In genomic region chr2:197705912-197706838, GRCh38 we compare ENCODE assay signal across 9 cellular contexts. TPM values are rescaled to one million over a fixed set of nuclear protein-coding genes. Genes with fewer than 3 reads are reported as not detected.
A peak's percentile ranks its signal among the peaks of the same experiment; 100 is the strongest.
DNase-seq lines count a peak whose midpoint lies in the region; ATAC-seq, FAIRE-seq and TF ChIP-seq lines count a peak whose summit lies in the region.
"Had no signal": no experiment of that assay in that cellular context is flagged by ENCODE, and none has a peak within 500 bp of the region (broad histone marks: within the 10 kb centered on the region; RNA-seq: fewer than 3 reads in every experiment).

No MANE protein-coding gene starts in this region.

- H3K27ac ChIP-seq in Panc1 (ENCODE audit: low read length) (peak overlapping the region; percentile 81), coronary artery (peak overlapping the region in 1 of 2 donors; percentile 71), thoracic aorta (peak overlapping the region; percentile 22 to 60)

- H3K4me3 ChIP-seq in Panc1 (ENCODE audit: low read depth in 2 of 2, low read length in 2 of 2) (peak overlapping the region; percentile 76 to 94), coronary artery (peak overlapping the region; percentile 79), thoracic aorta (peak overlapping the region; percentile 79)

- BruUV-seq in Panc1 (replicated peaks; lab: Mats Ljungman, UMichigan), result no TSS peak

- CTCF ChIA-PET in Panc1 (lab: Charles Lee), result interaction anchor here (0.6 kb wide), 2 partner anchors 96 to 175 kb away, joined by 3 to 5 read pairs; no protein-coding TSS in a partner anchor

- H3K27me3 ChIP-seq in Panc1 (ENCODE audit: control insufficient read depth, insufficient read depth, low read length), result no peaks in the 10 kb centered on the region
- H3K27me3 ChIP-seq in thoracic aorta (replicated peaks; ENCODE audit: insufficient read depth), result no peaks in the 10 kb centered on the region

- H3K4me1 ChIP-seq in Panc1 (ENCODE audit: control insufficient read depth, insufficient read depth, low read length) (peaks cover 15% of the 10 kb centered on the region), thoracic aorta (ENCODE audit: control insufficient read depth in 1 of 2, low read depth in 2 of 2) (peaks cover 27 to 32% of the 10 kb centered on the region in 2 donors)

- no peak for TF ChIP-seq POLR2A in H54 (IDR thresholded peaks at IDR 0.05; ENCODE audit: low read depth, low read length)

- FAIRE-seq in H54 (lab: Jason Lieb, UNC), result no peak
- FAIRE-seq: colon had no signal

- in situ Hi-C loops in Panc1 (cut with HindIII; ENCODE audit: low pct_unique_long_range_greater_than_20kb, low sequenced_read_pairs), result no loop called here

- TF ChIP-seq CTCF in Panc1 (IDR thresholded peaks at IDR 0.05), result no peak
- no peak for TF ChIP-seq CTCF in coronary artery (IDR thresholded peaks at IDR 0.05)
- no peak for TF ChIP-seq CTCF in thoracic aorta (IDR thresholded peaks at IDR 0.05)

- peak; percentile 12 for ATAC-seq in Panc1
- ATAC-seq in thoracic aorta (ENCODE audit: insufficient number of reproducible peaks, low FRiP score, low read depth), result peak; percentile 6
- no peak for ATAC-seq in HG02970 (IDR thresholded peaks at IDR 0.05; ENCODE audit: low FRiP score, unreplicated experiment)

- H3K36me3 ChIP-seq in Panc1 (ENCODE audit: control insufficient read depth, insufficient read depth, low read length), result peaks cover 6% of the 10 kb centered on the region
- no peaks in the 10 kb centered on the region for H3K36me3 ChIP-seq in thoracic aorta

- POLR2A ChIA-PET in Panc1 (lab: Charles Lee), result no interaction called here

- H3K9me3 ChIP-seq in Panc1 (ENCODE audit: control insufficient read depth, insufficient read depth, low read depth, low read length) (no peaks in the 10 kb centered on the region), thoracic aorta (no peaks in the 10 kb centered on the region)

- intact Hi-C loops in Panc1 (cut with micrococcal nuclease; ENCODE audit: unreplicated experiment), result loop anchor here (2.0 to 5.0 kb wide), 2 partner anchors 71 to 204 kb away; partner anchors contain the start of gene HSPE1

- peak; percentile 65 for DNase-seq in activated effector memory CD4-positive, alpha-beta T cell treated with anti-CD3 and anti-CD28 coated beads, Interleukin-2, amount 50 U/mL, for 16 hours
- DNase-seq in activated effector memory CD4-positive, alpha-beta T cell treated with Interleukin-2 at 50 U/mL for 16 hours, result no peak
- DNase-seq in Panc1 (ENCODE audit: low read depth, low spot score), result no peak
- peak; percentile 77 for DNase-seq in coronary artery (ENCODE audit: low spot score)
- peak; percentile 10 to 71 for DNase-seq in lung microvascular endothelial cell (ENCODE audit: low read depth in 2 of 2)
- no peak for DNase-seq in thoracic aorta (ENCODE audit: low spot score)
- DNase-seq in H54 (ENCODE audit: insufficient read length, low spot score), result no peak

RNA-seq across cellular contexts. Expression of gene MARS2, which starts 1.0 kb away (rescaled TPM):
- total RNA-seq in Panc1 (2021; ENCODE audit: unreplicated experiment) (8.7 TPM), lung microvascular endothelial cell (2.6 and 6.2 TPM in 2 replicates), thoracic aorta (10 to 100 TPM in 1 of 2 donors, 1 to 10 TPM in 1; 1.5 to 12.3 TPM)
- 5.4 TPM for polyA plus RNA-seq in Panc1 (2012; ENCODE audit: insufficient read length)

RNA-seq across cellular contexts. Expression of gene RFTN2, which starts 30.8 kb away (rescaled TPM):
- total RNA-seq in Panc1 (2021; ENCODE audit: unreplicated experiment), result not detected
- not detected for polyA plus RNA-seq in Panc1 (2012; ENCODE audit: insufficient read length)
- total RNA-seq in lung microvascular endothelial cell, result 7.8 and 13.3 TPM in 2 replicates
- 10 to 100 TPM in 1 of 2 donors, 1 to 10 TPM in 1; 9.3 to 18.9 TPM for total RNA-seq in thoracic aorta

Comparison
In these comparisons a context has a peak if more than half of its experiments do, and no peak if none do; other contexts are left out.
1. DNase-seq: peak in activated effector memory CD4-positive, alpha-beta T cell treated with anti-CD3 and anti-CD28 coated beads, Interleukin-2, amount 50 U/mL, for 16 hours (single experiment), coronary artery (single experiment) and lung microvascular endothelial cell (2 of 2); none in activated effector memory CD4-positive, alpha-beta T cell treated with Interleukin-2 at 50 U/mL for 16 hours (single experiment), Panc1 (single experiment), thoracic aorta (single experiment) and H54 (single experiment).
2. Peak in every context shown above with its lines, with median percentiles within 50 percentile points of each other: H3K4me3 ChIP-seq.